ENCODE assay signal across 1 cellular context in the genomic region with DNA sequence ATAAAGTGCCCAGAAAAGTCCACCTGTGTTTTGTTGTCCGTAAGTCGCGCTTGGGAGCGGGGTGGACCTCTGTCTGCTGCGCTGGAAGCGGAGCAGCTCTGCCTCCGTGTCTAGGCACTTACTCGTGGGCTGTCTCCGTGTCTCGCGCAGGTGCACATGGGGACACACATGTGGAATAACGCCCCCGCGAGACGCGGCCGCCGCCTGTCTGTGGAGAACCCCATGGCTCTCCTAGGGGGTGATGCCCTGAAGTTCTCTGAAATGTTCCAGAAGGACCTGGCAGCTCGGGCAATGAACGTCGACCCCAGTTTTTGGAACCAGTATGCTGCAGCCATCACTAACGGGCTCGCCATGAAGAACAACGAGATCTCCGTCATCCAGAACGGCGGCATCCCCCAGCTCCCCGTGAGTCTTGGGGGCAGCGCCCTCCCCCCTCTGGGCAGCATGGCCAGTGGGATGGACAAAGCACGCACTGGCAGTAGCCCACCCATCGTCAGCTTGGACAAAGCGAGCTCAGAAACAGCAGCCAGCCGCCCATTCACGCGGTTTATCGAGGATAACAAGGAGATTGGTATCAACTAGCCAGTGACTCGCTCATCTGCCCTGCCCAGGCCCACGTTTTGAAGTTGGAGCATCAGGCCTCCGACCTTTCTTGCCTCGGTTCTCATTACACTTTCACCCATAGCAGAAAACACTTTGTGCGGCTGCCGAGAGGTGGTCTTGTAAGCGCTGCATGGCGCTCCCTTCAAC.
TF ChIP-seq lines count a peak whose summit lies in the region.

No MANE protein-coding gene starts in this region.

TF ChIP-seq in K562, 482 proteins besides CTCF, POLR2A, EP300 and RAD21:
- TF ChIP-seq HNRNPLL (IDR thresholded peaks at IDR 0.05; ENCODE audit: low read depth, low read length, poor library complexity, severe bottlenecking) (peak; percentile 38), CBX8 (IDR thresholded peaks at IDR 0.05; ENCODE audit: borderline replicate concordance, extremely low read depth, low read depth, low read length, poor library complexity, severe bottlenecking) (peak; percentile 86), CTBP1 (IDR thresholded peaks at IDR 0.05; ENCODE audit: borderline replicate concordance) (no peak)
TF ChIP-seq in K562: peak in this region for 2.
